Comparison of ENCODE assay signal across 8 cellular contexts in genomic region chr16:15644306-15644961, GRCh38. TPM values are rescaled to one million over a fixed set of nuclear protein-coding genes. Genes with fewer than 3 reads are reported as not detected.
DNase-seq lines count a peak whose midpoint lies in the region; ATAC-seq and TF ChIP-seq lines count a peak whose summit lies in the region.

No MANE protein-coding gene starts in this region.

- no peak for TF ChIP-seq CTCF in chondrocyte (IDR thresholded peaks at IDR 0.05)

- no peaks in the 10 kb centered on the region for H3K9me3 Mint-ChIP-seq in chondrocyte (ENCODE audit: low read depth)

- H3K4me3 Mint-ChIP-seq in chondrocyte (ENCODE audit: unreplicated experiment), result no peak overlapping the region

- no peaks in the 10 kb centered on the region for H3K36me3 Mint-ChIP-seq in chondrocyte (ENCODE audit: low read depth)

- peak overlapping the region in 2 of 7 experiments; percentile 77 to 81 for H3K4me3 ChIP-seq in skin epidermis

- H3K27me3 Mint-ChIP-seq in chondrocyte (ENCODE audit: low read depth), result no peaks in the 10 kb centered on the region

- H3K27ac Mint-ChIP-seq in chondrocyte (ENCODE audit: unreplicated experiment), result peak overlapping the region; percentile 98

- H3K27ac ChIP-seq in skin epidermis, result peak overlapping the region; percentile 60 to 100 (median 97)

- DNase-seq in DMS53 (lab: John Stamatoyannopoulos, UW), result peak; percentile 54
- DNase-seq in DMS53 treated with DMSO at 0.1 percent for 48 hours (lab: John Stamatoyannopoulos, UW; ENCODE audit: unreplicated experiment), result no peak
- peak; percentile 98 for DNase-seq in NCI-H510A treated with DMSO at 0.1 percent for 48 hours (lab: John Stamatoyannopoulos, UW)
- no peak for DNase-seq in chondrocyte (ENCODE audit: low spot score)
- DNase-seq in NCI-H1048 (lab: John Stamatoyannopoulos, UW), result no peak

- peaks cover 32% of the 10 kb centered on the region for H3K4me1 Mint-ChIP-seq in chondrocyte (ENCODE audit: low read depth)

- ATAC-seq in HG03139 (IDR thresholded peaks at IDR 0.05; ENCODE audit: unreplicated experiment) (no peak), HG02623 (IDR thresholded peaks at IDR 0.05; ENCODE audit: unreplicated experiment) (no peak)

RNA-seq across cellular contexts. Expression of gene MARF1, which starts 1.5 kb away (rescaled TPM):
- total RNA-seq in chondrocyte, result 50.8 to 61.5 TPM (median 54.4 TPM) in 3 replicates

RNA-seq across cellular contexts. Expression of gene NDE1, which starts 5.6 kb away (rescaled TPM):
- total RNA-seq in chondrocyte, result 29.3 to 32.9 TPM (median 32.3 TPM) in 3 replicates

Comparison
In these comparisons a context has a peak if more than half of its experiments do, and no peak if none do; other contexts are left out.
1. DNase-seq: peak in DMS53 (single experiment) and NCI-H510A treated with DMSO at 0.1 percent for 48 hours (single experiment); none in DMS53 treated with DMSO at 0.1 percent for 48 hours (single experiment), chondrocyte (single experiment) and NCI-H1048 (single experiment).